16 cellular contexts compared by ENCODE assay signal in the genomic region with DNA sequence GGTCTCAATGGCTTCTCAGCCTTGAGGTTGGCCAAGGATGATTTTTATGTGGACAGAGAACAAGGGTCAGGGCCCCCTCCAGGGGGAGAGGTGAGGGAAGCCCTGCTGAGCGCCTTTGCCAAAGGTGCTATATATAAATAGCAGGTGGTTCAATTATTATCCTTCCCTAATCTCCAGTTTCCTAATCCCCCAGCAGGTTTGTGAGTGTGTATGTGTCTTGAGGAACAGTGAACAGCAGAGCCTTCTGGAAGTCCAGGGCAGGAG. TPM values are rescaled to one million over a fixed set of nuclear protein-coding genes. Genes with fewer than 3 reads are reported as not detected.
"Had no signal": no experiment of that assay in that cellular context is flagged by ENCODE, and none has a peak within 500 bp of the region (broad histone marks: within the 10 kb centered on the region; RNA-seq: fewer than 3 reads in every experiment).

No MANE protein-coding gene starts in this region.

- H3K36me3 ChIP-seq: cardiac muscle cell, colonic mucosa, heart right ventricle, left ventricle myocardium inferior, transverse colon had no signal

- H3K4me3 Mint-ChIP-seq: activated CD4-positive, alpha-beta memory T cell treated with anti-CD3 and anti-CD28 coated beads, Interleukin-2, amount 10 ng/mL, durations not matched to agents 7 days and 5 days; activated CD4-positive, alpha-beta T cell treated with anti-CD3 and anti-CD28 coated beads for 36 hours; activated naive CD8-positive, alpha-beta T cell treated with anti-CD3 and anti-CD28 coated beads, Interleukin-2, amount 10 ng/mL, durations not matched to agents 7 days and 5 days had no signal

- DNase-seq: activated CD4-positive, alpha-beta memory T cell treated with anti-CD3 and anti-CD28 coated beads, Interleukin-2, amount 10 ng/mL, durations not matched to agents 7 days and 5 days; activated CD4-positive, alpha-beta T cell treated with anti-CD3 and anti-CD28 coated beads for 36 hours; activated CD8-positive, alpha-beta memory T cell treated with anti-CD3 and anti-CD28 coated beads, Interleukin-2, amount 50 U/mL, for 4 hours; activated naive CD8-positive, alpha-beta T cell treated with anti-CD3 and anti-CD28 coated beads, Interleukin-2, amount 10 ng/mL, durations not matched to agents 7 days and 5 days; aorta; colonic mucosa; effector CD8-positive, alpha-beta T cell; heart right ventricle; islet precursor cell; left ventricle myocardium inferior; right cardiac atrium; small intestine; T-helper 1 cell; transverse colon had no signal

- H3K27ac Mint-ChIP-seq: activated CD4-positive, alpha-beta memory T cell treated with anti-CD3 and anti-CD28 coated beads, Interleukin-2, amount 10 ng/mL, durations not matched to agents 7 days and 5 days; activated CD4-positive, alpha-beta T cell treated with anti-CD3 and anti-CD28 coated beads for 36 hours; activated naive CD8-positive, alpha-beta T cell treated with anti-CD3 and anti-CD28 coated beads, Interleukin-2, amount 10 ng/mL, durations not matched to agents 7 days and 5 days had no signal

- H3K9me3 Mint-ChIP-seq: activated CD4-positive, alpha-beta memory T cell treated with anti-CD3 and anti-CD28 coated beads, Interleukin-2, amount 10 ng/mL, durations not matched to agents 7 days and 5 days; activated naive CD8-positive, alpha-beta T cell treated with anti-CD3 and anti-CD28 coated beads, Interleukin-2, amount 10 ng/mL, durations not matched to agents 7 days and 5 days had no signal

- H3K27ac ChIP-seq: cardiac muscle cell, colonic mucosa, left ventricle myocardium inferior, transverse colon, VCaP had no signal

- ATAC-seq: activated CD4-positive, alpha-beta T cell treated with anti-CD3 and anti-CD28 coated beads for 36 hours; heart right ventricle; right cardiac atrium had no signal

- H3K4me1 Mint-ChIP-seq: activated CD4-positive, alpha-beta T cell treated with anti-CD3 and anti-CD28 coated beads for 36 hours had no signal

- H3K4me1 ChIP-seq: colonic mucosa had no signal

- H3K36me3 Mint-ChIP-seq: activated naive CD8-positive, alpha-beta T cell treated with anti-CD3 and anti-CD28 coated beads, Interleukin-2, amount 10 ng/mL, durations not matched to agents 7 days and 5 days had no signal

- H3K27me3 ChIP-seq: cardiac muscle cell, colonic mucosa had no signal

- H3K9me3 ChIP-seq: colonic mucosa, heart right ventricle, left ventricle myocardium inferior, transverse colon had no signal

- H3K4me3 ChIP-seq: cardiac muscle cell, colonic mucosa, heart right ventricle, left ventricle myocardium inferior, transverse colon had no signal

RNA-seq across cellular contexts. Expression of a gene that starts 3.2 kb away (rescaled TPM):
- total RNA-seq: activated CD4-positive, alpha-beta memory T cell treated with anti-CD3 and anti-CD28 coated beads, Interleukin-2, amount 10 ng/mL, durations not matched to agents 7 days and 5 days had no signal
